Comparison of ENCODE assay signal across 26 cellular contexts in the genomic region with DNA sequence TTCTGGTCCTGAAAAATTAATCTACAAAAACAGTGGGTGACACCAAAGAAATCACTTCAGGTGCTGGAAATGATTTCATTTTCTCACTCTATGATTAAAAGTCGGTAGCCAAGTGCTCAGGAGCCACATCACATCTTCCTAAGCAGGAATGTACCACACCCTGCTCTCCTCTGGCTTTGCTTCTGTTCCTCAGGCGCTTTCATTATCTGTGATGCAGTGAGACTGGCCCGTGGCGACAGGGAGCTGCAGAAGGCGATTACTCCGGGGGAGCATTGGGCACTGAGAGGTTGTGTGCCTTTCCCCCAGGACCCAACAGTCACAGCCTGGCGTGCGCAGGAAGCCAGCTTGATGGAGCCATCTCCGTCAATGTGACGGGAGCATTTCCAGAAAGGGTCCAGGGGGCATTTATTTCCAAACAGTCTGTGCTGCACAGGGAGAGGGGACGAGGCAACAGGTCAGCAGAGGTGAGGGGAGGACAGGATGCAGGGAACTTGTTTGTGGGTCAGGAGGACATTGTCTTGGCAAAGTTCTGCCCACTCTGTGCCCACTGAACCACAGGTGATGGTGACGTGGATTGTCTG. TPM values are rescaled to one million over a fixed set of nuclear protein-coding genes. Genes with fewer than 3 reads are reported as not detected.
A peak's percentile ranks its signal among the peaks of the same experiment; 100 is the strongest.
DNase-seq lines count a peak whose midpoint lies in the region; ATAC-seq and TF ChIP-seq lines count a peak whose summit lies in the region.
"Had no signal": no experiment of that assay in that cellular context is flagged by ENCODE, and none has a peak within 500 bp of the region (broad histone marks: within the 10 kb centered on the region; RNA-seq: fewer than 3 reads in every experiment).

No MANE protein-coding gene starts in this region.

- no peaks in the 10 kb centered on the region for H4K20me1 ChIP-seq in PC-9 (ENCODE audit: insufficient read depth)

- peak overlapping the region; percentile 49 for H3K4me3 ChIP-seq in CD4-positive, CD25-positive, alpha-beta regulatory T cell (ENCODE audit: low read depth, low read length)
- no peak overlapping the region for H3K4me3 ChIP-seq in gastroesophageal sphincter
- no peak overlapping the region for H3K4me3 ChIP-seq in PC-9
- H3K4me3 ChIP-seq: GM12878, prostate gland, skin epidermis had no signal

- no peaks in the 10 kb centered on the region for H3K9me3 ChIP-seq in CD4-positive, CD25-positive, alpha-beta regulatory T cell (ENCODE audit: control insufficient read depth in 2 of 2, low read length in 2 of 2)
- H3K9me3 ChIP-seq in gastroesophageal sphincter (peaks cover 0 to 5% (median 0%) of the 10 kb centered on the region in 3 donors), PC-9 (ENCODE audit: insufficient read depth, low read depth) (no peaks in the 10 kb centered on the region)
- H3K9me3 ChIP-seq: BE2C, prostate gland had no signal

- H2AFZ ChIP-seq in PC-9, result no peak overlapping the region

- CTCF ChIA-PET in activated CD4-positive, alpha-beta memory T cell treated with anti-CD3 and anti-CD28 coated beads for 36 hours (lab: Charles Lee), result interaction anchor here (0.8 to 3.4 kb wide), 4 partner anchors 11 to 70 kb away, joined by 3 to 16 read pairs (median 8); no protein-coding TSS in a partner anchor
- CTCF ChIA-PET in PC-9 (lab: Charles Lee), result no interaction called here

- H3K4me3 Mint-ChIP-seq in T-helper 1 cell treated with Interleukin-12 subunit alpha and Interleukin-12 subunit beta and Interleukin-4 antibody, amounts not matched to agents 30 μg/mL and 1 μg/mL, for 36 hours, result no peak overlapping the region
- peak overlapping the region; percentile 41 to 83 (median 54) for H3K4me3 Mint-ChIP-seq in CD4-positive, CD25-positive, alpha-beta regulatory T cell
- H3K4me3 Mint-ChIP-seq in activated CD4-positive, alpha-beta memory T cell treated with anti-CD3 and anti-CD28 coated beads for 36 hours, result peak overlapping the region; percentile 50
- H3K4me3 Mint-ChIP-seq: activated B cell treated with CpG ODN at 0.5 μM for 24 hours, neural crest cell had no signal

- no peaks in the 10 kb centered on the region for H3K79me2 ChIP-seq in PC-9 (ENCODE audit: low read depth)

- DNase-seq in T-helper 1 cell (no peak), NCI-H1092 (lab: John Stamatoyannopoulos, UW) (no peak), PC-9 (no peak)
- no peak for DNase-seq in CD4-positive, CD25-positive, alpha-beta regulatory T cell
- DNase-seq in activated CD4-positive, alpha-beta memory T cell treated with anti-CD3 and anti-CD28 coated beads for 36 hours, result no peak
- DNase-seq: activated B cell treated with CpG ODN at 0.5 μM for 24 hours; BE2C; DMS 273 treated with DMSO at 0.1 percent for 48 hours; GF-D8; GOT3; mesendoderm; NCI-H1417; NCI-H524 treated with DMSO at 0.1 percent for 48 hours; Right ventricle myocardium superior; stimulated activated CD4-positive, alpha-beta T cell treated with anti-CD3 and anti-CD28 coated beads, Interleukin-2, amount 100 ng/mL, for 48 hours; T-helper 2 cell had no signal

- H3K27me3 Mint-ChIP-seq in T-helper 1 cell treated with Interleukin-12 subunit alpha and Interleukin-12 subunit beta and Interleukin-4 antibody, amounts not matched to agents 30 μg/mL and 1 μg/mL, for 36 hours (ENCODE audit: low read depth), result no peaks in the 10 kb centered on the region
- no peaks in the 10 kb centered on the region for H3K27me3 Mint-ChIP-seq in CD4-positive, CD25-positive, alpha-beta regulatory T cell
- H3K27me3 Mint-ChIP-seq in activated CD4-positive, alpha-beta memory T cell treated with anti-CD3 and anti-CD28 coated beads for 36 hours, result no peaks in the 10 kb centered on the region
- H3K27me3 Mint-ChIP-seq: activated B cell treated with CpG ODN at 0.5 μM for 24 hours had no signal

- no peak for TF ChIP-seq EP300 in gastroesophageal sphincter (IDR thresholded peaks at IDR 0.05)

- ATAC-seq in CD4-positive, CD25-positive, alpha-beta regulatory T cell (ENCODE audit: low read depth in 2 of 2), result no peak
- ATAC-seq in gastroesophageal sphincter (peak; percentile 45), HG03354 (IDR thresholded peaks at IDR 0.05; ENCODE audit: poor library complexity, severe bottlenecking, unreplicated experiment) (no peak)
- ATAC-seq: foreskin keratinocyte, GM12878 had no signal

- TF ChIP-seq CTCF in gastroesophageal sphincter (IDR thresholded peaks at IDR 0.05) (no peak), PC-9 (conservative IDR thresholded peaks at IDR 0.05) (no peak)

- H3K4me1 ChIP-seq in CD4-positive, CD25-positive, alpha-beta regulatory T cell (ENCODE audit: control insufficient read depth, insufficient read depth, low read length, poor library complexity, severe bottlenecking), result peaks cover 98% of the 10 kb centered on the region
- H3K4me1 ChIP-seq in gastroesophageal sphincter (peaks cover 0 to 29% (median 4%) of the 10 kb centered on the region in 3 donors), PC-9 (replicated peaks; ENCODE audit: insufficient read depth) (no peaks in the 10 kb centered on the region)
- H3K4me1 ChIP-seq: BE2C, foreskin keratinocyte, prostate gland had no signal

- BruUV-seq in PC-9 (replicated peaks; lab: Mats Ljungman, UMichigan), result no TSS peak

- H3K9me2 ChIP-seq in PC-9 (ENCODE audit: insufficient read depth), result no peaks in the 10 kb centered on the region

- POLR2A ChIA-PET in activated CD4-positive, alpha-beta memory T cell treated with anti-CD3 and anti-CD28 coated beads for 36 hours (lab: Charles Lee), result interaction anchor here (1.0 kb wide), 1 partner anchor 11 kb away, joined by 7 read pairs; no protein-coding TSS in a partner anchor
- POLR2A ChIA-PET in PC-9 (lab: Charles Lee; ENCODE audit: unreplicated experiment), result no interaction called here

- H3K27me3 ChIP-seq in CD4-positive, CD25-positive, alpha-beta regulatory T cell (ENCODE audit: control insufficient read depth, insufficient read depth, low read length), result no peaks in the 10 kb centered on the region
- H3K27me3 ChIP-seq in gastroesophageal sphincter (peaks cover 20% of the 10 kb centered on the region), PC-9 (ENCODE audit: insufficient read depth, low read depth) (peaks cover 97% of the 10 kb centered on the region)
- H3K27me3 ChIP-seq: BE2C had no signal

- H3K27ac ChIP-seq in CD4-positive, CD25-positive, alpha-beta regulatory T cell (ENCODE audit: insufficient read depth, low read length, poor library complexity, severe bottlenecking), result peak overlapping the region; percentile 99
- H3K27ac ChIP-seq in gastroesophageal sphincter (no peak overlapping the region), PC-9 (no peak overlapping the region)
- H3K27ac ChIP-seq: epithelial cell of prostate, foreskin keratinocyte, prostate gland had no signal

- WGBS in gastroesophageal sphincter (ENCODE audit: low coverage in 1 of 2), 2 donors, result 39 to 64% methylated on average over 3 to 5 of the region's 12 CpGs

- intact Hi-C loops in activated CD4-positive, alpha-beta memory T cell treated with anti-CD3 and anti-CD28 coated beads for 36 hours (cut with micrococcal nuclease), result loop anchor here (1.0 kb wide), 1 partner anchor 8 kb away; no protein-coding TSS in a partner anchor
- intact Hi-C loops in PC-9 (cut with micrococcal nuclease; ENCODE audit: unreplicated experiment), result no loop called here

- H3K4me2 ChIP-seq in PC-9, result no peak overlapping the region

- peaks cover under 1% of the 10 kb centered on the region for H3K36me3 ChIP-seq in CD4-positive, CD25-positive, alpha-beta regulatory T cell (ENCODE audit: control insufficient read depth, insufficient read depth, low read length)
- H3K36me3 ChIP-seq in gastroesophageal sphincter (no peaks in the 10 kb centered on the region), PC-9 (ENCODE audit: low read depth) (no peaks in the 10 kb centered on the region)
- H3K36me3 ChIP-seq: BE2C, prostate gland had no signal

- no peak for TF ChIP-seq POLR2A in gastroesophageal sphincter (IDR thresholded peaks at IDR 0.05)

- H3F3A ChIP-seq in PC-9 (ENCODE audit: insufficient read depth, low read depth), result no peaks in the 10 kb centered on the region

- H3K4me1 Mint-ChIP-seq in T-helper 1 cell treated with Interleukin-12 subunit alpha and Interleukin-12 subunit beta and Interleukin-4 antibody, amounts not matched to agents 30 μg/mL and 1 μg/mL, for 36 hours (ENCODE audit: low read depth), result peaks cover 66% of the 10 kb centered on the region
- H3K4me1 Mint-ChIP-seq in CD4-positive, CD25-positive, alpha-beta regulatory T cell, result peaks cover 42 to 97% (median 82%) of the 10 kb centered on the region in 4 donors
- peaks cover 92% of the 10 kb centered on the region for H3K4me1 Mint-ChIP-seq in activated CD4-positive, alpha-beta memory T cell treated with anti-CD3 and anti-CD28 coated beads for 36 hours (ENCODE audit: low read depth)
- H3K4me1 Mint-ChIP-seq: neural crest cell had no signal

- H3K9me3 Mint-ChIP-seq in T-helper 1 cell treated with Interleukin-12 subunit alpha and Interleukin-12 subunit beta and Interleukin-4 antibody, amounts not matched to agents 30 μg/mL and 1 μg/mL, for 36 hours, result no peaks in the 10 kb centered on the region
- H3K9me3 Mint-ChIP-seq in CD4-positive, CD25-positive, alpha-beta regulatory T cell, result no peaks in the 10 kb centered on the region
- H3K9me3 Mint-ChIP-seq in activated CD4-positive, alpha-beta memory T cell treated with anti-CD3 and anti-CD28 coated beads for 36 hours, result no peaks in the 10 kb centered on the region
- H3K9me3 Mint-ChIP-seq: activated B cell treated with CpG ODN at 0.5 μM for 24 hours had no signal

- peak overlapping the region; percentile 21 for H3K27ac Mint-ChIP-seq in T-helper 1 cell treated with Interleukin-12 subunit alpha and Interleukin-12 subunit beta and Interleukin-4 antibody, amounts not matched to agents 30 μg/mL and 1 μg/mL, for 36 hours
- peak overlapping the region; percentile 98 to 100 (median 99) for H3K27ac Mint-ChIP-seq in CD4-positive, CD25-positive, alpha-beta regulatory T cell
- H3K27ac Mint-ChIP-seq in activated CD4-positive, alpha-beta memory T cell treated with anti-CD3 and anti-CD28 coated beads for 36 hours, result peak overlapping the region; percentile 75
- H3K27ac Mint-ChIP-seq: activated B cell treated with CpG ODN at 0.5 μM for 24 hours had no signal

- H3K36me3 Mint-ChIP-seq in T-helper 1 cell treated with Interleukin-12 subunit alpha and Interleukin-12 subunit beta and Interleukin-4 antibody, amounts not matched to agents 30 μg/mL and 1 μg/mL, for 36 hours (ENCODE audit: low read depth), result peaks cover 8% of the 10 kb centered on the region
- H3K36me3 Mint-ChIP-seq in CD4-positive, CD25-positive, alpha-beta regulatory T cell, result peaks cover 31% of the 10 kb centered on the region
- peaks cover 5% of the 10 kb centered on the region for H3K36me3 Mint-ChIP-seq in activated CD4-positive, alpha-beta memory T cell treated with anti-CD3 and anti-CD28 coated beads for 36 hours

RNA-seq across cellular contexts. Expression of a gene that starts 5.6 kb away (rescaled TPM):
- total RNA-seq in CD4-positive, CD25-positive, alpha-beta regulatory T cell, result 90.3 TPM
- 10 to 100 TPM; 15.9 to 22.1 (median 17.6) TPM for polyA plus RNA-seq in CD4-positive, CD25-positive, alpha-beta regulatory T cell
- total RNA-seq in activated CD4-positive, alpha-beta memory T cell treated with anti-CD3 and anti-CD28 coated beads for 36 hours, result 1 to 10 TPM; 7.6 to 9.4 TPM
- total RNA-seq in gastroesophageal sphincter (1 to 10 TPM in 1 of 4 donors, under 1 TPM in 3; 0.15 to 1.2 (median 0.37) TPM), PC-9 (2021) (not detected in 2 replicates)
- total RNA-seq: A172, foreskin keratinocyte, neural crest cell had no signal
- polyA plus RNA-seq: foreskin keratinocyte had no signal

Comparison
In these comparisons a context has a peak if more than half of its experiments do, and no peak if none do; other contexts are left out.
1. H3K27ac Mint-ChIP-seq: peak in every context shown above with its lines; median percentile 99 in CD4-positive, CD25-positive, alpha-beta regulatory T cell; 75 in activated CD4-positive, alpha-beta memory T cell treated with anti-CD3 and anti-CD28 coated beads for 36 hours; 21 in T-helper 1 cell treated with Interleukin-12 subunit alpha and Interleukin-12 subunit beta and Interleukin-4 antibody, amounts not matched to agents 30 μg/mL and 1 μg/mL, for 36 hours.